Comparison of ENCODE assay signal across 17 cellular contexts in genomic region chr10:78648256-78648860, GRCh38.
"Had no signal": no experiment of that assay in that cellular context is flagged by ENCODE, and none has a peak within 500 bp of the region (broad histone marks: within the 10 kb centered on the region; RNA-seq: fewer than 3 reads in every experiment).

No MANE protein-coding gene starts in this region.

- H3K27ac ChIP-seq: cardiac muscle cell, left ventricle myocardium inferior, skin epidermis, tibial artery, uterus had no signal

- H3K27me3 ChIP-seq: cardiac muscle cell, tibial artery, uterus had no signal

- H3K27ac Mint-ChIP-seq: activated CD4-positive, alpha-beta memory T cell treated with anti-CD3 and anti-CD28 coated beads for 36 hours; activated naive CD8-positive, alpha-beta T cell treated with anti-CD3 and anti-CD28 coated beads for 36 hours had no signal

- H3K4me3 Mint-ChIP-seq: activated CD4-positive, alpha-beta memory T cell treated with anti-CD3 and anti-CD28 coated beads for 36 hours; activated naive CD8-positive, alpha-beta T cell treated with anti-CD3 and anti-CD28 coated beads for 36 hours; activated T-cell treated with anti-CD3 and anti-CD28 coated beads, Interleukin-2, amount 50 U/mL, for 4 hours; neural crest cell had no signal

- H3K4me1 Mint-ChIP-seq: activated naive CD8-positive, alpha-beta T cell treated with anti-CD3 and anti-CD28 coated beads for 36 hours had no signal

- H3K4me1 ChIP-seq: left ventricle myocardium inferior, tibial artery, uterus had no signal

- DNase-seq: activated CD4-positive, alpha-beta memory T cell treated with anti-CD3 and anti-CD28 coated beads for 36 hours; activated CD4-positive, alpha-beta T cell treated with anti-CD3 and anti-CD28 coated beads for 1 hour; activated gamma-delta T cell; activated naive CD8-positive, alpha-beta T cell treated with anti-CD3 and anti-CD28 coated beads for 36 hours; activated T-cell treated with anti-CD3 and anti-CD28 coated beads, Interleukin-2, amount 50 U/mL, for 4 hours; anterior cingulate cortex; cortex of kidney; effector CD8-positive, alpha-beta T cell; kidney; left ventricle myocardium inferior; mesendoderm; posterior cingulate gyrus; tibial artery; uterus had no signal

- H3K9me3 ChIP-seq: tibial artery, uterus had no signal

- ATAC-seq: activated T-cell treated with anti-CD3 and anti-CD28 coated beads, Interleukin-2, amount 50 U/mL, for 4 hours had no signal

- H3K36me3 Mint-ChIP-seq: activated CD4-positive, alpha-beta memory T cell treated with anti-CD3 and anti-CD28 coated beads for 36 hours; activated naive CD8-positive, alpha-beta T cell treated with anti-CD3 and anti-CD28 coated beads for 36 hours had no signal

- H3K9me3 Mint-ChIP-seq: activated naive CD8-positive, alpha-beta T cell treated with anti-CD3 and anti-CD28 coated beads for 36 hours; activated T-cell treated with anti-CD3 and anti-CD28 coated beads, Interleukin-2, amount 50 U/mL, for 4 hours had no signal

- H3K36me3 ChIP-seq: cardiac muscle cell, left ventricle myocardium inferior, tibial artery, uterus had no signal

- H3K4me3 ChIP-seq: cardiac muscle cell, left ventricle myocardium inferior, skin epidermis, tibial artery, uterus had no signal
